In genomic region chr9:129148463-129149204, GRCh38 we compare ENCODE assay signal across 2 cellular contexts.
TF ChIP-seq lines count a peak whose summit lies in the region.

No MANE protein-coding gene starts in this region.

TF ChIP-seq in HEK293, 187 proteins besides CTCF, POLR2A, EP300 and RAD21 (continued from another document):
- TF ChIP-seq ZNF175 (tag by site-specific recombination; IDR thresholded peaks at IDR 0.05) (no peak), ZNF544 (tag by site-specific recombination; IDR thresholded peaks at IDR 0.05) (no peak), ZNF571 (tag by site-specific recombination; IDR thresholded peaks at IDR 0.05) (no peak), ZNF426 (tag by site-specific recombination; IDR thresholded peaks at IDR 0.05) (no peak), KLF7 (tag by site-specific recombination; IDR thresholded peaks at IDR 0.05; ENCODE audit: borderline replicate concordance) (no peak), ZXDB (tag by site-specific recombination; IDR thresholded peaks at IDR 0.05) (no peak), ZFHX2 (tag by site-specific recombination; conservative IDR thresholded peaks at IDR 0.05) (0 out of 2 replicates have a peak, but pooled peaks have one; percentile 13), ZNF530 (tag by site-specific recombination; IDR thresholded peaks at IDR 0.05; ENCODE audit: low read depth) (no peak), ZNF184 (tag by site-specific recombination; IDR thresholded peaks at IDR 0.05) (no peak), ZNF558 (tag by site-specific recombination; IDR thresholded peaks at IDR 0.05) (no peak)
TF ChIP-seq in HEK293: peak in this region for 3.

TF ChIP-seq in SK-N-SH treated with all-trans-retinoic acid at 6 μM for 48 hours, 23 proteins besides CTCF, POLR2A, EP300 and RAD21 (continued from another document):
- TF ChIP-seq PATZ1 (CRISPR knock-in tag; IDR thresholded peaks at IDR 0.05; ENCODE audit: borderline replicate concordance) (no peak), ZFP30 (CRISPR knock-in tag; IDR thresholded peaks at IDR 0.05) (no peak), TOX (CRISPR knock-in tag; IDR thresholded peaks at IDR 0.05; ENCODE audit: borderline replicate concordance) (no peak), RARB (CRISPR knock-in tag; IDR thresholded peaks at IDR 0.05) (no peak), CREB5 (CRISPR knock-in tag; IDR thresholded peaks at IDR 0.05; ENCODE audit: low read depth) (no peak), BACH2 (CRISPR knock-in tag; IDR thresholded peaks at IDR 0.05; ENCODE audit: borderline replicate concordance) (no peak)
